Comparison of ENCODE assay signal across 1 cellular context in genomic region chr1:248858891-248859889, GRCh38.
TF ChIP-seq lines count a peak whose summit lies in the region.

Gene ZNF692, minus strand, starts transcription at chr1:248859085. Its CDS starts 776 bp downstream, at chr1:248858309.

TF ChIP-seq in K562, 482 proteins besides CTCF, POLR2A, EP300 and RAD21 (continued from another document and continues in another):
- TF ChIP-seq ZBTB49 (CRISPR knock-in tag; IDR thresholded peaks at IDR 0.05; ENCODE audit: borderline replicate concordance) (no peak; the same call in 1 of the 2 replicates), RBBP5 (IDR thresholded peaks at IDR 0.05; ENCODE audit: borderline replicate concordance, insufficient read depth, low read length, poor library complexity, severe bottlenecking) (peak; percentile 60), HINFP (tag; conservative IDR thresholded peaks at IDR 0.05; ENCODE audit: low read depth) (peak; percentile 84), TAF1 (IDR thresholded peaks at IDR 0.05; ENCODE audit: control insufficient read depth, extremely low read depth, insufficient read depth, low read length, severe bottlenecking) (peak; percentile 71), ERF (CRISPR knock-in tag; IDR thresholded peaks at IDR 0.05) (peak; percentile 72; the same call in 1 of the 2 replicates), NONO (IDR thresholded peaks at IDR 0.05; ENCODE audit: low read depth in 2 of 2, low read length in 1 of 2) (peak; percentile 1 to 43; a peak in 3 of 4 replicates), TCF7 (IDR thresholded peaks at IDR 0.05; ENCODE audit: borderline replicate concordance) (no peak), FOXA3 (CRISPR knock-in tag; conservative IDR thresholded peaks at IDR 0.05 in 1 of 2, IDR thresholded peaks at IDR 0.05 in 1 of 2) (no peak; a peak in 1 of 4 replicates), GMEB1 (CRISPR knock-in tag; IDR thresholded peaks at IDR 0.05) (peak; percentile 63), TARDBP (IDR thresholded peaks at IDR 0.05) (0 out of 2 replicates have a peak, but pooled peaks have one; percentile 31), MAFK (IDR thresholded peaks at IDR 0.05; ENCODE audit: low read length) (no peak), RFX1 (IDR thresholded peaks at IDR 0.05) (no peak), RHOXF2B (CRISPR knock-in tag; conservative IDR thresholded peaks at IDR 0.05) (no peak), ESRRA (IDR thresholded peaks at IDR 0.05; ENCODE audit: borderline replicate concordance, low read depth) (peak; percentile 86), CUX1 (CRISPR knock-in tag; IDR thresholded peaks at IDR 0.05) (peak; percentile 49; the same call in 1 of the 2 replicates), ZNF239 (CRISPR knock-in tag; IDR thresholded peaks at IDR 0.05) (no peak), GTF2E2 (tag; IDR thresholded peaks at IDR 0.05) (peak; percentile 48; the same call in 1 of the 2 replicates), TFE3 (CRISPR knock-in tag; IDR thresholded peaks at IDR 0.05) (no peak), WHSC1 (IDR thresholded peaks at IDR 0.05; ENCODE audit: low read length) (no peak), RB1 (IDR thresholded peaks at IDR 0.05; ENCODE audit: low read depth) (peak; percentile 71; the same call in 1 of the 2 replicates), TEAD1 (CRISPR knock-in tag; IDR thresholded peaks at IDR 0.05) (no peak), SRSF1 (IDR thresholded peaks at IDR 0.05; ENCODE audit: low read depth, low read length) (no peak), HMGXB4 (CRISPR knock-in tag; IDR thresholded peaks at IDR 0.05) (no peak), ZBTB2 (IDR thresholded peaks at IDR 0.05) (peak; percentile 95), MLLT1 (IDR thresholded peaks at IDR 0.05) (peak in 1 of 2 experiments; percentile 73; a peak in 2 of 4 replicates), ZNF408 (CRISPR knock-in tag; IDR thresholded peaks at IDR 0.05; ENCODE audit: low read depth) (no peak), ZSCAN29 (IDR thresholded peaks at IDR 0.05) (no peak), TSC22D4 (tag; IDR thresholded peaks at IDR 0.05) (no peak), ZNF24 (IDR thresholded peaks at IDR 0.05) (peak; percentile 43; the same call in 1 of the 2 replicates), COPS2 (conservative IDR thresholded peaks at IDR 0.05) (no peak)
